ENCODE assay signal across 1 cellular context in the genomic region with DNA sequence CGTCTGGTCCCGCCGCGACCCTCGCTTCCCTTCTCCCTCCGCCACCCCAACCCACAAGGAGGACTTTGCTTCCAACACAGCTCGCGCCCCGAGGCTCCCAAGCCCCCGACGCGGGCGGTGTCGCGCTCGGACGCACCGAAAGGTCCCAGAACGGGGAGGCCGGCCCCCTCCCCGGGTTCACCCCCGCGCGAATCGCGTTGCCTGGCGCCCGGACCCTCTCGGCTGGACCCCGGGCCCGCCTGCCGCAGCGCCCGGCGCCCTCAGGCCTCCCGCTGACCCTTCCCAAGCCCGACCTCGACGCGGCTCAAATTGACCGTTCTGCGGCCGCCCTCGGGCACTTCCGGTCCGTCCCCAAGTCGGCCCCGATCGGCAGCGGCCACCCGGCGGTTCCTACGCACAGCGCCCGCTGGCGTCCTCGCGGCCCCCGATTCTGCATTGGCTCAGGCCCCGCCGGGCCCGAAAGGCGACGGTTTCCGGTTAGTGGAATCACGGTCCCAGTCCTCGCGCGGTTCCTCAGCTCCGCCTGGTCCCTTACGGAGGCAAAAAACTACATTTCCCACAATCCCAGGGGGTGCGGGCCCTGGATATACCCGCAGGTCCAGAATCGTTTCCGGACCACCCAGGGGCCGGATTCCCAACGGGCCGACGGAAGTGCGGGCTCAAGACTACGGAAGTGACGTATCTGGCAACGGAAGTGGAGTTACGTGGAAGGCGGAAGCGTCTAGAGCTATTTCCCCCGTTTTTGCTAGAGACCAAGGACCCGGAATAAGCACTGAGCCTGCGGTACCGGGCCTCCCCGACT.
TF ChIP-seq lines count a peak whose summit lies in the region.

Gene AURKAIP1 (minus strand): TSS at position 347 of the 802 bp plus-strand sequence. CDS start 451 bp downstream, outside the sequence.

TF ChIP-seq in HepG2, 621 proteins besides CTCF, POLR2A, EP300 and RAD21 (continued from another document and continues in another):
- TF ChIP-seq KDM5B (CRISPR knock-in tag; IDR thresholded peaks at IDR 0.05; ENCODE audit: borderline replicate concordance), result peak; percentile 87; the same call in 1 of the 2 replicates
- TF ChIP-seq ZNF224 (CRISPR knock-in tag; IDR thresholded peaks at IDR 0.05), result peak; percentile 44; the same call in 1 of the 2 replicates
- peak; percentile 12; the same call in 1 of the 2 replicates for TF ChIP-seq TBX3 (IDR thresholded peaks at IDR 0.05; ENCODE audit: borderline replicate concordance)
- no peak for TF ChIP-seq ADNP (CRISPR knock-in tag; IDR thresholded peaks at IDR 0.05)
- peak; percentile 98 for TF ChIP-seq TARDBP (CRISPR knock-in tag; IDR thresholded peaks at IDR 0.05)
- TF ChIP-seq, protein P1, sequence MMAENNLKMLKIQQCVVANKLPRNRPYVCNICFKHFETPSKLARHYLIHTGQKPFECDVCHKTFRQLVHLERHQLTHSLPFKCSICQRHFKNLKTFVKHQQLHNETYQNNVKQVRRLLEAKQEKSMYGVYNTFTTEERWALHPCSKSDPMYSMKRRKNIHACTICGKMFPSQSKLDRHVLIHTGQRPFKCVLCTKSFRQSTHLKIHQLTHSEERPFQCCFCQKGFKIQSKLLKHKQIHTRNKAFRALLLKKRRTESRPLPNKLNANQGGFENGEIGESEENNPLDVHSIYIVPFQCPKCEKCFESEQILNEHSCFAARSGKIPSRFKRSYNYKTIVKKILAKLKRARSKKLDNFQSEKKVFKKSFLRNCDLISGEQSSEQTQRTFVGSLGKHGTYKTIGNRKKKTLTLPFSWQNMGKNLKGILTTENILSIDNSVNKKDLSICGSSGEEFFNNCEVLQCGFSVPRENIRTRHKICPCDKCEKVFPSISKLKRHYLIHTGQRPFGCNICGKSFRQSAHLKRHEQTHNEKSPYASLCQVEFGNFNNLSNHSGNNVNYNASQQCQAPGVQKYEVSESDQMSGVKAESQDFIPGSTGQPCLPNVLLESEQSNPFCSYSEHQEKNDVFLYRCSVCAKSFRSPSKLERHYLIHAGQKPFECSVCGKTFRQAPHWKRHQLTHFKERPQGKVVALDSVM (CRISPR knock-in tag; IDR thresholded peaks at IDR 0.05), result peak; percentile 62
- TF ChIP-seq SUZ12 (IDR thresholded peaks at IDR 0.05; ENCODE audit: low read depth, low read length), result peak; percentile 77
- TF ChIP-seq, protein P2, sequence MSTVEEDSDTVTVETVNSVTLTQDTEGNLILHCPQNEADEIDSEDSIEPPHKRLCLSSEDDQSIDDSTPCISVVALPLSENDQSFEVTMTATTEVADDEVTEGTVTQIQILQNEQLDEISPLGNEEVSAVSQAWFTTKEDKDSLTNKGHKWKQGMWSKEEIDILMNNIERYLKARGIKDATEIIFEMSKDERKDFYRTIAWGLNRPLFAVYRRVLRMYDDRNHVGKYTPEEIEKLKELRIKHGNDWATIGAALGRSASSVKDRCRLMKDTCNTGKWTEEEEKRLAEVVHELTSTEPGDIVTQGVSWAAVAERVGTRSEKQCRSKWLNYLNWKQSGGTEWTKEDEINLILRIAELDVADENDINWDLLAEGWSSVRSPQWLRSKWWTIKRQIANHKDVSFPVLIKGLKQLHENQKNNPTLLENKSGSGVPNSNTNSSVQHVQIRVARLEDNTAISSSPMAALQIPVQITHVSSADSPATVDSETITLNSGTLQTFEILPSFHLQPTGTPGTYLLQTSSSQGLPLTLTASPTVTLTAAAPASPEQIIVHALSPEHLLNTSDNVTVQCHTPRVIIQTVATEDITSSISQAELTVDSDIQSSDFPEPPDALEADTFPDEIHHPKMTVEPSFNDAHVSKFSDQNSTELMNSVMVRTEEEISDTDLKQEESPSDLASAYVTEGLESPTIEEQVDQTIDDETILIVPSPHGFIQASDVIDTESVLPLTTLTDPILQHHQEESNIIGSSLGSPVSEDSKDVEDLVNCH (CRISPR knock-in tag; IDR thresholded peaks at IDR 0.05), result no peak
- TF ChIP-seq, protein P3, sequence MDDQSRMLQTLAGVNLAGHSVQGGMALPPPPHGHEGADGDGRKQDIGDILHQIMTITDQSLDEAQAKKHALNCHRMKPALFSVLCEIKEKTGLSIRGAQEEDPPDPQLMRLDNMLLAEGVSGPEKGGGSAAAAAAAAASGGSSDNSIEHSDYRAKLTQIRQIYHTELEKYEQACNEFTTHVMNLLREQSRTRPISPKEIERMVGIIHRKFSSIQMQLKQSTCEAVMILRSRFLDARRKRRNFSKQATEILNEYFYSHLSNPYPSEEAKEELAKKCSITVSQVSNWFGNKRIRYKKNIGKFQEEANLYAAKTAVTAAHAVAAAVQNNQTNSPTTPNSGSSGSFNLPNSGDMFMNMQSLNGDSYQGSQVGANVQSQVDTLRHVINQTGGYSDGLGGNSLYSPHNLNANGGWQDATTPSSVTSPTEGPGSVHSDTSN (CRISPR knock-in tag; IDR thresholded peaks at IDR 0.05; ENCODE audit: borderline replicate concordance), result peak; percentile 70; the same call in 1 of the 2 replicates
- TF ChIP-seq, protein P4, sequence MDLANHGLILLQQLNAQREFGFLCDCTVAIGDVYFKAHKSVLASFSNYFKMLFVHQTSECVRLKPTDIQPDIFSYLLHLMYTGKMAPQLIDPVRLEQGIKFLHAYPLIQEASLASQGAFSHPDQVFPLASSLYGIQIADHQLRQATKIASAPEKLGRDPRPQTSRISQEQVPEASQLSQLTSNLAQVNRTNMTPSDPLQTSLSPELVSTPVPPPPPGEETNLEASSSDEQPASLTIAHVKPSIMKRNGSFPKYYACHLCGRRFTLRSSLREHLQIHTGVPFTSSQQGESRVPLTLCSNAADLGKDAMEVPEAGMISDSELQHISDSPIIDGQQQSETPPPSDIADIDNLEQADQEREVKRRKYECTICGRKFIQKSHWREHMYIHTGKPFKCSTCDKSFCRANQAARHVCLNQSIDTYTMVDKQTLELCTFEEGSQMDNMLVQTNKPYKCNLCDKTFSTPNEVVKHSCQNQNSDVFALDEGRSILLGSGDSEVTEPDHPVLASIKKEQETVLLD (CRISPR knock-in tag; IDR thresholded peaks at IDR 0.05; ENCODE audit: low read depth), result peak; percentile 98
- TF ChIP-seq, protein P5, sequence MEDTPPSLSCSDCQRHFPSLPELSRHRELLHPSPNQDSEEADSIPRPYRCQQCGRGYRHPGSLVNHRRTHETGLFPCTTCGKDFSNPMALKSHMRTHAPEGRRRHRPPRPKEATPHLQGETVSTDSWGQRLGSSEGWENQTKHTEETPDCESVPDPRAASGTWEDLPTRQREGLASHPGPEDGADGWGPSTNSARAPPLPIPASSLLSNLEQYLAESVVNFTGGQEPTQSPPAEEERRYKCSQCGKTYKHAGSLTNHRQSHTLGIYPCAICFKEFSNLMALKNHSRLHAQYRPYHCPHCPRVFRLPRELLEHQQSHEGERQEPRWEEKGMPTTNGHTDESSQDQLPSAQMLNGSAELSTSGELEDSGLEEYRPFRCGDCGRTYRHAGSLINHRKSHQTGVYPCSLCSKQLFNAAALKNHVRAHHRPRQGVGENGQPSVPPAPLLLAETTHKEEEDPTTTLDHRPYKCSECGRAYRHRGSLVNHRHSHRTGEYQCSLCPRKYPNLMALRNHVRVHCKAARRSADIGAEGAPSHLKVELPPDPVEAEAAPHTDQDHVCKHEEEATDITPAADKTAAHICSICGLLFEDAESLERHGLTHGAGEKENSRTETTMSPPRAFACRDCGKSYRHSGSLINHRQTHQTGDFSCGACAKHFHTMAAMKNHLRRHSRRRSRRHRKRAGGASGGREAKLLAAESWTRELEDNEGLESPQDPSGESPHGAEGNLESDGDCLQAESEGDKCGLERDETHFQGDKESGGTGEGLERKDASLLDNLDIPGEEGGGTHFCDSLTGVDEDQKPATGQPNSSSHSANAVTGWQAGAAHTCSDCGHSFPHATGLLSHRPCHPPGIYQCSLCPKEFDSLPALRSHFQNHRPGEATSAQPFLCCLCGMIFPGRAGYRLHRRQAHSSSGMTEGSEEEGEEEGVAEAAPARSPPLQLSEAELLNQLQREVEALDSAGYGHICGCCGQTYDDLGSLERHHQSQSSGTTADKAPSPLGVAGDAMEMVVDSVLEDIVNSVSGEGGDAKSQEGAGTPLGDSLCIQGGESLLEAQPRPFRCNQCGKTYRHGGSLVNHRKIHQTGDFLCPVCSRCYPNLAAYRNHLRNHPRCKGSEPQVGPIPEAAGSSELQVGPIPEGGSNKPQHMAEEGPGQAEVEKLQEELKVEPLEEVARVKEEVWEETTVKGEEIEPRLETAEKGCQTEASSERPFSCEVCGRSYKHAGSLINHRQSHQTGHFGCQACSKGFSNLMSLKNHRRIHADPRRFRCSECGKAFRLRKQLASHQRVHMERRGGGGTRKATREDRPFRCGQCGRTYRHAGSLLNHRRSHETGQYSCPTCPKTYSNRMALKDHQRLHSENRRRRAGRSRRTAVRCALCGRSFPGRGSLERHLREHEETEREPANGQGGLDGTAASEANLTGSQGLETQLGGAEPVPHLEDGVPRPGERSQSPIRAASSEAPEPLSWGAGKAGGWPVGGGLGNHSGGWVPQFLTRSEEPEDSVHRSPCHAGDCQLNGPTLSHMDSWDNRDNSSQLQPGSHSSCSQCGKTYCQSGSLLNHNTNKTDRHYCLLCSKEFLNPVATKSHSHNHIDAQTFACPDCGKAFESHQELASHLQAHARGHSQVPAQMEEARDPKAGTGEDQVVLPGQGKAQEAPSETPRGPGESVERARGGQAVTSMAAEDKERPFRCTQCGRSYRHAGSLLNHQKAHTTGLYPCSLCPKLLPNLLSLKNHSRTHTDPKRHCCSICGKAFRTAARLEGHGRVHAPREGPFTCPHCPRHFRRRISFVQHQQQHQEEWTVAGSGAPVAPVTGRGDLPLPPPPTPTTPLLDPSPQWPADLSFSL (CRISPR knock-in tag; IDR thresholded peaks at IDR 0.05), result no peak
- TF ChIP-seq, protein P6, sequence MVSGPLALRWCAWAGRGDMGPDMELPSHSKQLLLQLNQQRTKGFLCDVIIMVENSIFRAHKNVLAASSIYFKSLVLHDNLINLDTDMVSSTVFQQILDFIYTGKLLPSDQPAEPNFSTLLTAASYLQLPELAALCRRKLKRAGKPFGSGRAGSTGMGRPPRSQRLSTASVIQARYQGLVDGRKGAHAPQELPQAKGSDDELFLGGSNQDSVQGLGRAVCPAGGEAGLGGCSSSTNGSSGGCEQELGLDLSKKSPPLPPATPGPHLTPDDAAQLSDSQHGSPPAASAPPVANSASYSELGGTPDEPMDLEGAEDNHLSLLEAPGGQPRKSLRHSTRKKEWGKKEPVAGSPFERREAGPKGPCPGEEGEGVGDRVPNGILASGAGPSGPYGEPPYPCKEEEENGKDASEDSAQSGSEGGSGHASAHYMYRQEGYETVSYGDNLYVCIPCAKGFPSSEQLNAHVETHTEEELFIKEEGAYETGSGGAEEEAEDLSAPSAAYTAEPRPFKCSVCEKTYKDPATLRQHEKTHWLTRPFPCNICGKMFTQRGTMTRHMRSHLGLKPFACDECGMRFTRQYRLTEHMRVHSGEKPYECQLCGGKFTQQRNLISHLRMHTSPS (CRISPR knock-in tag; IDR thresholded peaks at IDR 0.05; ENCODE audit: low read depth), result no peak
- peak; percentile 82; the same call in 1 of the 2 replicates for TF ChIP-seq ZNF460 (CRISPR knock-in tag; IDR thresholded peaks at IDR 0.05; ENCODE audit: borderline replicate concordance)
- peak; percentile 82; the same call in 1 of the 2 replicates for TF ChIP-seq HES4 (CRISPR knock-in tag; IDR thresholded peaks at IDR 0.05; ENCODE audit: borderline replicate concordance)
- TF ChIP-seq, protein P7, sequence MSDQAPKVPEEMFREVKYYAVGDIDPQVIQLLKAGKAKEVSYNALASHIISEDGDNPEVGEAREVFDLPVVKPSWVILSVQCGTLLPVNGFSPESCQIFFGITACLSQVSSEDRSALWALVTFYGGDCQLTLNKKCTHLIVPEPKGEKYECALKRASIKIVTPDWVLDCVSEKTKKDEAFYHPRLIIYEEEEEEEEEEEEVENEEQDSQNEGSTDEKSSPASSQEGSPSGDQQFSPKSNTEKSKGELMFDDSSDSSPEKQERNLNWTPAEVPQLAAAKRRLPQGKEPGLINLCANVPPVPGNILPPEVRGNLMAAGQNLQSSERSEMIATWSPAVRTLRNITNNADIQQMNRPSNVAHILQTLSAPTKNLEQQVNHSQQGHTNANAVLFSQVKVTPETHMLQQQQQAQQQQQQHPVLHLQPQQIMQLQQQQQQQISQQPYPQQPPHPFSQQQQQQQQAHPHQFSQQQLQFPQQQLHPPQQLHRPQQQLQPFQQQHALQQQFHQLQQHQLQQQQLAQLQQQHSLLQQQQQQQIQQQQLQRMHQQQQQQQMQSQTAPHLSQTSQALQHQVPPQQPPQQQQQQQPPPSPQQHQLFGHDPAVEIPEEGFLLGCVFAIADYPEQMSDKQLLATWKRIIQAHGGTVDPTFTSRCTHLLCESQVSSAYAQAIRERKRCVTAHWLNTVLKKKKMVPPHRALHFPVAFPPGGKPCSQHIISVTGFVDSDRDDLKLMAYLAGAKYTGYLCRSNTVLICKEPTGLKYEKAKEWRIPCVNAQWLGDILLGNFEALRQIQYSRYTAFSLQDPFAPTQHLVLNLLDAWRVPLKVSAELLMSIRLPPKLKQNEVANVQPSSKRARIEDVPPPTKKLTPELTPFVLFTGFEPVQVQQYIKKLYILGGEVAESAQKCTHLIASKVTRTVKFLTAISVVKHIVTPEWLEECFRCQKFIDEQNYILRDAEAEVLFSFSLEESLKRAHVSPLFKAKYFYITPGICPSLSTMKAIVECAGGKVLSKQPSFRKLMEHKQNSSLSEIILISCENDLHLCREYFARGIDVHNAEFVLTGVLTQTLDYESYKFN (CRISPR knock-in tag; conservative IDR thresholded peaks at IDR 0.05), result peak; percentile 77
- peak; percentile 98 for TF ChIP-seq ZNF639 (CRISPR knock-in tag; conservative IDR thresholded peaks at IDR 0.05)
- peak; percentile 90 for TF ChIP-seq ZNF605 (CRISPR knock-in tag; IDR thresholded peaks at IDR 0.05)
- peak; percentile 77 for TF ChIP-seq ZNF317 (CRISPR knock-in tag; IDR thresholded peaks at IDR 0.05)
- peak; percentile 97 for TF ChIP-seq KDM3A (CRISPR knock-in tag; IDR thresholded peaks at IDR 0.05; ENCODE audit: low read depth)
- peak; percentile 84; the same call in 1 of the 2 replicates for TF ChIP-seq ZNF335 (CRISPR knock-in tag; IDR thresholded peaks at IDR 0.05)
- peak; percentile 51; the same call in 1 of the 2 replicates for TF ChIP-seq ZNF225 (CRISPR knock-in tag; IDR thresholded peaks at IDR 0.05)
- TF ChIP-seq NFYC (CRISPR knock-in tag; IDR thresholded peaks at IDR 0.05), result peak; percentile 67
- TF ChIP-seq HMG20A (CRISPR knock-in tag; IDR thresholded peaks at IDR 0.05; ENCODE audit: borderline replicate concordance), result peak; percentile 68; the same call in 1 of the 2 replicates
- TF ChIP-seq HIVEP1 (CRISPR knock-in tag; IDR thresholded peaks at IDR 0.05), result no peak
- no peak for TF ChIP-seq FOSL1 (CRISPR knock-in tag; IDR thresholded peaks at IDR 0.05; ENCODE audit: borderline replicate concordance)
- no peak for TF ChIP-seq HNRNPH1 (optimal IDR thresholded peaks at IDR 0.05; ENCODE audit: low read depth, low read length)
- TF ChIP-seq ZNF282 (IDR thresholded peaks at IDR 0.05; ENCODE audit: partially characterized antibody), result no peak
- no peak for TF ChIP-seq GLMP (CRISPR knock-in tag; IDR thresholded peaks at IDR 0.05; ENCODE audit: borderline replicate concordance)
